17 cellular contexts compared by ENCODE assay signal in the genomic region with DNA sequence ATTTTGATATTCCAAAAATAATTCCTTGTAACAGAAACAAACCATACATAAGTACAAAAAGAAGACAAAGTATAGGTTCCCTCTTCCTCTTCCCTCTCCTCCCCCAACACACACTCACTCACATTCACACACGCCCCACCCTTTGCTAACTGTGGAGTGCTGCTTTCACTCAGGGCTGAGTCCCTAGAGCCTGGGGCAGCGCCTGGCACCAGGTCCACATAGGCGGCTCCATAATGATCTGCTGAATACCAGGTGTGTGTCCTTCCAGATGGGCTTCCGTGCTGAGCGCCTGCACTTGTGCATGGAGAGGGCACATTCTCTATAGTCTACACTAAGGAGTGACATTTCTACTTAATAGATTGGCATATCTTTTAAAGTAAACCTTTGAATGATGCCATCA. TPM values are rescaled to one million over a fixed set of nuclear protein-coding genes. Genes with fewer than 3 reads are reported as not detected.
DNase-seq lines count a peak whose midpoint lies in the region; ATAC-seq and TF ChIP-seq lines count a peak whose summit lies in the region.
"Had no signal": no experiment of that assay in that cellular context is flagged by ENCODE, and none has a peak within 500 bp of the region (broad histone marks: within the 10 kb centered on the region; RNA-seq: fewer than 3 reads in every experiment).

No MANE protein-coding gene starts in this region.

- H3K36me3 Mint-ChIP-seq in naive B cell: peaks cover 0 to 8% of the 10 kb centered on the region in 2 donors

- peaks cover 76% of the 10 kb centered on the region for H4K20me1 ChIP-seq in DND-41 (ENCODE audit: insufficient read depth, low read length)

- H3K79me2 ChIP-seq in DND-41 (ENCODE audit: insufficient read depth, low read length): peaks cover 91% of the 10 kb centered on the region

- H3K9me3 Mint-ChIP-seq in naive B cell: no peaks in the 10 kb centered on the region
- H3K9me3 Mint-ChIP-seq: endodermal cell had no signal

- peak; percentile 10 for DNase-seq in NCI-H146 (lab: John Stamatoyannopoulos, UW)
- DNase-seq in NCI-H146 treated with DMSO at 0.1 percent for 48 hours (lab: John Stamatoyannopoulos, UW; ENCODE audit: unreplicated experiment): no peak
- DNase-seq in DND-41: no peak
- peak; percentile 55 for DNase-seq in activated CD8-positive, alpha-beta memory T cell treated with anti-CD3 and anti-CD28 coated beads, Interleukin-2, amount 50 U/mL, for 48 hours
- no peak for DNase-seq in naive B cell
- DNase-seq in NCI-H446 (lab: John Stamatoyannopoulos, UW): no peak
- DNase-seq: 8988T, aorta, endodermal cell, heart left ventricle, left ventricle myocardium inferior, MM.1S, NCI-H2227 treated with DMSO at 0.1 percent for 48 hours, nucleus accumbens had no signal

- H3K9me3 ChIP-seq in DND-41 (ENCODE audit: insufficient read depth, low read length, severe bottlenecking): no peaks in the 10 kb centered on the region
- H3K9me3 ChIP-seq: heart left ventricle, left ventricle myocardium inferior had no signal

- H3K4me2 ChIP-seq in DND-41 (ENCODE audit: insufficient read depth, low read length): peak overlapping the region; percentile 95

- no peak overlapping the region for H2AFZ ChIP-seq in DND-41 (ENCODE audit: low read depth, low read length)

- H3K27ac ChIP-seq in DND-41 (ENCODE audit: low read length): peak overlapping the region; percentile 95; the same call in 1 of the 2 replicates
- H3K27ac ChIP-seq: heart left ventricle, HL-60, left ventricle myocardium inferior had no signal

- peaks cover 70 to 93% (median 91%) of the 10 kb centered on the region in 3 donors for H3K4me1 Mint-ChIP-seq in naive B cell

- peak overlapping the region; percentile 88; the same call in 1 of the 2 replicates for H3K9ac ChIP-seq in DND-41 (ENCODE audit: low read depth, low read length)

- no peaks in the 10 kb centered on the region for H3K27me3 ChIP-seq in DND-41 (ENCODE audit: insufficient read depth, low read length, poor library complexity)
- H3K27me3 ChIP-seq: heart left ventricle had no signal

- H3K4me3 Mint-ChIP-seq in naive B cell: peak overlapping the region in 7 of 8 donors; percentile 16 to 77 (median 56)
- H3K4me3 Mint-ChIP-seq: endodermal cell had no signal

- H3K4me1 ChIP-seq in DND-41 (ENCODE audit: insufficient read depth, low read length): peaks cover 90% of the 10 kb centered on the region

- ATAC-seq in DND-41 (ENCODE audit: insufficient read depth, low read depth) (no peak), naive B cell (ENCODE audit: low read depth in 2 of 2) (no peak), HG03571 (IDR thresholded peaks at IDR 0.05; ENCODE audit: unreplicated experiment) (no peak)
- ATAC-seq in activated CD4-positive, CD25-positive, alpha-beta regulatory T cell treated with anti-CD3 and anti-CD28 coated beads, Interleukin-2, amount 50 U/mL, for 24 hours: no peak
- ATAC-seq: heart left ventricle had no signal

- TF ChIP-seq CTCF in DND-41 (IDR thresholded peaks at IDR 0.05; ENCODE audit: borderline replicate concordance, extremely low read depth, low read length, poor library complexity, severe bottlenecking): no peak

- H3K27me3 Mint-ChIP-seq in naive B cell: no peaks in the 10 kb centered on the region

- peak overlapping the region in 2 of 6 donors; percentile 24 to 89 for H3K27ac Mint-ChIP-seq in naive B cell
- H3K27ac Mint-ChIP-seq: endodermal cell had no signal

- peak overlapping the region in 1 of 2 experiments; percentile 85; a peak in 2 of 4 replicates for H3K4me3 ChIP-seq in DND-41 (ENCODE audit: low read depth in 1 of 2, low read length in 2 of 2)
- H3K4me3 ChIP-seq: heart left ventricle, left ventricle myocardium inferior had no signal

- H3K36me3 ChIP-seq in DND-41 (ENCODE audit: insufficient read depth, low read length): peaks cover 47% of the 10 kb centered on the region
- H3K36me3 ChIP-seq: heart left ventricle, left ventricle myocardium inferior had no signal

RNA-seq across cellular contexts. Expression of a gene that starts 3.7 kb away (rescaled TPM):
- polyA plus RNA-seq in naive B cell (ENCODE audit: low read depth in 6 of 6): 10 to 100 TPM; 13.4 to 38.2 (median 21.5) TPM

Comparison
In these comparisons a context has a peak if more than half of its experiments do, and no peak if none do; other contexts are left out.
1. DNase-seq: peak in NCI-H146 (single experiment) and activated CD8-positive, alpha-beta memory T cell treated with anti-CD3 and anti-CD28 coated beads, Interleukin-2, amount 50 U/mL, for 48 hours (single experiment); none in NCI-H146 treated with DMSO at 0.1 percent for 48 hours (single experiment), DND-41 (single experiment), naive B cell (single experiment) and NCI-H446 (0 of 2).